In genomic region chr12:108570743-108571603, GRCh38 we compare ENCODE assay signal across 1 cellular context.
TF ChIP-seq lines count a peak whose summit lies in the region.

No MANE protein-coding gene starts in this region.

TF ChIP-seq in K562, 482 proteins besides CTCF, POLR2A, EP300 and RAD21:
- no peak for TF ChIP-seq GTF2F1 (IDR thresholded peaks at IDR 0.05; ENCODE audit: low read depth, low read length)
- TF ChIP-seq RBFOX2 (IDR thresholded peaks at IDR 0.05; ENCODE audit: low read depth, low read length): no peak
- TF ChIP-seq SMC3 (conservative IDR thresholded peaks at IDR 0.05; ENCODE audit: insufficient read depth, low read depth, low read length): 0 out of 2 replicates have a peak, but pooled peaks have one; percentile 9
- no peak for TF ChIP-seq ZBTB2 (IDR thresholded peaks at IDR 0.05)
- no peak for TF ChIP-seq ZFX (CRISPR knock-in tag; IDR thresholded peaks at IDR 0.05)
TF ChIP-seq in K562: peak in this region for 1.
